In the genomic region with DNA sequence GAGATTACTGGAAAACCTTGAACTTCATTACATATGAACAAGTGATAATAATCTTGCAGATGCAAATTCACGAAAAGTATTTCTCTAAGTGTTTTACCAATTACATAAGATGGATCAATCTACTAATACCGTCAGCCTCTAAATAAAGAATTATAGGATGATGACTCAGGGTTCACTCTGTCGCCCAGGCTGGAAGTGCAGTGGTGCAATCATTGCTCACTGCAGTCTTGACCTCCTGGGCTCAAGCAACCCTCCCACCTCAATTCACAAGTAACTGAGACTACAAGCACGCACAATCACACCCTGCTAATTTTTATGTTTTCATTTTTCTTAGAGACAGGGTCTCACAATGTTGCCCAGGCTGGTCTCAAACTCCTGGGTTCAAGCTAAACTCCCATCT, we compare ENCODE assay signal across 19 cellular contexts. TPM values are rescaled to one million over a fixed set of nuclear protein-coding genes. Genes with fewer than 3 reads are reported as not detected.
A peak's percentile ranks its signal among the peaks of the same experiment; 100 is the strongest.
DNase-seq lines count a peak whose midpoint lies in the region; ATAC-seq, FAIRE-seq and TF ChIP-seq lines count a peak whose summit lies in the region.
"Had no signal": no experiment of that assay in that cellular context is flagged by ENCODE, and none has a peak within 500 bp of the region (broad histone marks: within the 10 kb centered on the region; RNA-seq: fewer than 3 reads in every experiment).

No MANE protein-coding gene starts in this region.

- ATAC-seq in CD8-positive, alpha-beta T cell = no peak

- H3K27me3 Mint-ChIP-seq in CD8-positive, alpha-beta T cell (ENCODE audit: low read depth) = no peaks in the 10 kb centered on the region

- DNase-seq in GM12891 (ENCODE audit: insufficient read length, low spot score) (no peak), NCI-H460 (ENCODE audit: extremely low read depth, low read depth) (peak; percentile 12), mammary epithelial cell (peak; percentile 24), left kidney (ENCODE audit: low read depth, low spot score) (peak; percentile 8), left ventricle myocardium inferior (no peak), SKM-1 treated with dmso at 0.1 percent for 144 hours (lab: John Stamatoyannopoulos, UW; ENCODE audit: unreplicated experiment) (no peak)
- DNase-seq in stimulated activated CD4-positive, alpha-beta T cell treated with anti-CD3 and anti-CD28 coated beads, Interleukin-2, amount 100 ng/mL, for 48 hours = no peak
- no peak for DNase-seq in CD8-positive, alpha-beta T cell
- DNase-seq: cortex of kidney; GF-D8; Karpas-422; kidney; NCI-H1694 treated with DMSO at 0.1 percent for 48 hours; NCI-H524; stimulated activated naive CD4-positive, alpha-beta T cell treated with Interleukin-2 at 50 U/mL for 16 hours; SW 1271; WERI-Rb-1 had no signal

- POLR2A ChIA-PET in CD8-positive, alpha-beta T cell (lab: Charles Lee) = no interaction called here

- H3K27ac ChIP-seq in mammary epithelial cell (ENCODE audit: insufficient read depth, low read depth, low read length) (no peak overlapping the region), left ventricle myocardium inferior (replicated peaks) (no peak overlapping the region)
- H3K27ac ChIP-seq in CD8-positive, alpha-beta T cell (ENCODE audit: low read depth, low read length) = no peak overlapping the region
- H3K27ac ChIP-seq: epithelial cell of prostate, WERI-Rb-1 had no signal

- H3K4me3 ChIP-seq in mammary epithelial cell (replicated peaks in 1 of 3; ENCODE audit: insufficient read depth in 1 of 3, low read depth in 2 of 3, low read length in 3 of 3) (no peak overlapping the region), left ventricle myocardium inferior (no peak overlapping the region)
- no peak overlapping the region for H3K4me3 ChIP-seq in CD8-positive, alpha-beta T cell (ENCODE audit: low read depth, low read length)

- H3K79me2 ChIP-seq in mammary epithelial cell (ENCODE audit: insufficient read depth, low read length) = peaks cover 5% of the 10 kb centered on the region

- no peak overlapping the region for H3K27ac Mint-ChIP-seq in CD8-positive, alpha-beta T cell
- H3K27ac Mint-ChIP-seq: activated T-helper 2 cell treated with anti-CD3 and anti-CD28 coated beads, Interferon-gamma antibody, Interleukin-2, Interleukin-4, amounts not matched to agents 10 μg/mL and 5 μg/mL and 100 μg/mL, durations not matched to agents 14 hours and 24 hours and 36 hours had no signal

- WGBS in mammary epithelial cell (ENCODE audit: low coverage, missing lambda C conversion rate) = 75% methylated on average over 4 of the region's 4 CpGs

- H4K20me1 ChIP-seq in mammary epithelial cell (ENCODE audit: insufficient read depth, low read length) = no peaks in the 10 kb centered on the region

- in situ Hi-C loops in mammary epithelial cell (cut with MboI; ENCODE audit: low sequenced_read_pairs in 2 of 2) = no loop called here

- H3K4me2 ChIP-seq in mammary epithelial cell (ENCODE audit: insufficient read depth, low read depth, low read length) = no peak overlapping the region

- H3K4me1 Mint-ChIP-seq in CD8-positive, alpha-beta T cell (ENCODE audit: low read depth) = peaks cover 4% of the 10 kb centered on the region

- no peak overlapping the region for H3K4me3 Mint-ChIP-seq in CD8-positive, alpha-beta T cell

- H3K4me1 ChIP-seq in mammary epithelial cell (ENCODE audit: insufficient read depth, low read length) (no peaks in the 10 kb centered on the region), left ventricle myocardium inferior (no peaks in the 10 kb centered on the region)
- H3K4me1 ChIP-seq in CD8-positive, alpha-beta T cell (ENCODE audit: insufficient read depth, low read length) = no peaks in the 10 kb centered on the region

- H3K36me3 ChIP-seq in mammary epithelial cell (ENCODE audit: insufficient read depth, low read length) (peaks cover 55% of the 10 kb centered on the region), left ventricle myocardium inferior (peaks cover 97% of the 10 kb centered on the region)
- H3K36me3 ChIP-seq in CD8-positive, alpha-beta T cell (ENCODE audit: insufficient read depth, low read length) = peaks cover 62% of the 10 kb centered on the region

- no peaks in the 10 kb centered on the region for H3K9me3 Mint-ChIP-seq in CD8-positive, alpha-beta T cell
- H3K9me3 Mint-ChIP-seq: activated T-helper 2 cell treated with anti-CD3 and anti-CD28 coated beads, Interferon-gamma antibody, Interleukin-2, Interleukin-4, amounts not matched to agents 10 μg/mL and 5 μg/mL and 100 μg/mL, durations not matched to agents 14 hours and 24 hours and 36 hours had no signal

- TF ChIP-seq CTCF in mammary epithelial cell (conservative IDR thresholded peaks at IDR 0.05 in 1 of 2, IDR thresholded peaks at IDR 0.05 in 1 of 2; ENCODE audit: extremely low read depth in 1 of 2, insufficient read depth in 1 of 2, low read depth in 1 of 2, low read length in 2 of 2) (no peak), left ventricle myocardium inferior (IDR thresholded peaks at IDR 0.05; ENCODE audit: borderline replicate concordance) (no peak)
- TF ChIP-seq CTCF in CD8-positive, alpha-beta T cell (IDR thresholded peaks at IDR 0.05) = no peak

- no peaks in the 10 kb centered on the region for H3K9me3 ChIP-seq in mammary epithelial cell (replicated peaks; ENCODE audit: insufficient read depth, low read length)
- no peaks in the 10 kb centered on the region for H3K9me3 ChIP-seq in left ventricle myocardium inferior (replicated peaks)
- H3K9me3 ChIP-seq in CD8-positive, alpha-beta T cell (ENCODE audit: low read length) = no peaks in the 10 kb centered on the region

- FAIRE-seq in GM12891 (lab: Jason Lieb, UNC) = peak; percentile 35

- H3K27me3 ChIP-seq in mammary epithelial cell (ENCODE audit: insufficient read depth, low read length) (no peaks in the 10 kb centered on the region), left ventricle myocardium inferior (ENCODE audit: low read depth) (no peaks in the 10 kb centered on the region)
- H3K27me3 ChIP-seq in CD8-positive, alpha-beta T cell (ENCODE audit: insufficient read depth, low read length) = no peaks in the 10 kb centered on the region

- no peak overlapping the region for H2AFZ ChIP-seq in mammary epithelial cell (ENCODE audit: low read depth, low read length)

- CTCF ChIA-PET in mammary epithelial cell (lab: Charles Lee; ENCODE audit: low non-redundant PET) = no interaction called here
- CTCF ChIA-PET in CD8-positive, alpha-beta T cell (lab: Charles Lee) = no interaction called here

- BruUV-seq in mammary epithelial cell (replicated peaks; lab: Mats Ljungman, UMichigan) = no TSS peak

- no peak overlapping the region for H3K9ac ChIP-seq in mammary epithelial cell (ENCODE audit: insufficient read depth, low read length)

- no peak for TF ChIP-seq POLR2A in GM12891 (IDR thresholded peaks at IDR 0.05; ENCODE audit: low read depth, low read length)

- dilution Hi-C loops in mammary epithelial cell (cut with HindIII; ENCODE audit: low sequenced_read_pairs) = no loop called here

- peaks cover 72% of the 10 kb centered on the region for H3K36me3 Mint-ChIP-seq in CD8-positive, alpha-beta T cell

- intact Hi-C loops in mammary epithelial cell (cut with micrococcal nuclease) = no loop called here
- intact Hi-C loops in left ventricle myocardium inferior (cut with micrococcal nuclease) = no loop called here
- intact Hi-C loops in CD8-positive, alpha-beta T cell (cut with DNase I, micrococcal nuclease) = loop anchor here (2.0 to 10.0 kb wide), 3 partner anchors 18 to 1968 kb away; no protein-coding TSS in a partner anchor

TF ChIP-seq in GM12891, 5 proteins besides CTCF, POLR2A, EP300 and RAD21:
- no peak for TF ChIP-seq PAX5 (IDR thresholded peaks at IDR 0.05; ENCODE audit: insufficient read depth, low read length, severe bottlenecking)
- no peak for TF ChIP-seq POU2F2 (IDR thresholded peaks at IDR 0.05; ENCODE audit: low read depth, low read length)
- TF ChIP-seq POLR2AphosphoS5 (IDR thresholded peaks at IDR 0.05; ENCODE audit: low read depth, low read length) = no peak
- no peak for TF ChIP-seq SPI1 (IDR thresholded peaks at IDR 0.05; ENCODE audit: low read depth, low read length)
- TF ChIP-seq TAF1 (IDR thresholded peaks at IDR 0.05; ENCODE audit: low read depth, low read length) = no peak

RNA-seq across cellular contexts. Expression of gene CHD1, which starts 56.1 kb away (rescaled TPM):
- 17.2 TPM for polyA plus RNA-seq in GM12891 (2012; ENCODE audit: low read depth, missing spikeins)
- 196 and 224 TPM in 2 replicates for total RNA-seq in NCI-H460 (2014; rRNA removed; shearing (Covaris generic))
- 101 and 152 TPM in 2 replicates for polyA plus RNA-seq in NCI-H460 (2014; cell fraction: nucleus; rRNA removed)
- 10 to 100 TPM; 34.9 to 39.8 TPM for total RNA-seq in mammary epithelial cell
- polyA plus RNA-seq in mammary epithelial cell = 11.6 TPM
- polyA minus RNA-seq in mammary epithelial cell = 49.4 TPM
- total RNA-seq in left ventricle myocardium inferior = 11.6 TPM
- 100 to 1,000 TPM; 319 to 327 TPM for total RNA-seq in CD8-positive, alpha-beta T cell

Comparison
In these comparisons a context has a peak if more than half of its experiments do, and no peak if none do; other contexts are left out.
1. DNase-seq: peak in NCI-H460 (single experiment), mammary epithelial cell (single experiment) and left kidney (single experiment); none in GM12891 (single experiment), stimulated activated CD4-positive, alpha-beta T cell treated with anti-CD3 and anti-CD28 coated beads, Interleukin-2, amount 100 ng/mL, for 48 hours (0 of 2), left ventricle myocardium inferior (single experiment), CD8-positive, alpha-beta T cell (0 of 7) and SKM-1 treated with dmso at 0.1 percent for 144 hours (single experiment).
2. intact Hi-C loops: an anchor here in CD8-positive, alpha-beta T cell (2.0 to 10.0 kb wide); none called in mammary epithelial cell and left ventricle myocardium inferior.